In the genomic region with DNA sequence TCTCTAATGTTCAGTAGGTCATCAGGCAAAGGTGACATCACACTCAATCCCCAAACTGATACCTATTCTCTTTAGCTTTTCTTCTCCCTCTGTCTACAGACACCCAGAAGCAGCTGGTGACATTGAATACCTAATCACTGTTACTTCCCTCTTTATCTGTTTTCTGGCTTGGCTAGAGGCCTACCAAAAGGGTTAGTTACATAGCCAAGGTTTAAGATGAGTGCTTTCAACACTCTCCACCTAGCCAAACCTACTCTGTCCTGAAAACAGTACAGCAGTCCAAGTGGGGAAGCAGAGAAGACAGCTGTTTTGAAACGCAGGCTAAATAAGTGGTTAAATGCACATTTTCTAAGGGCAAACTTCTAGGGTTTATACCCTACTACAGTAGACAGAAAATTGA, we compare ENCODE assay signal across 3 cellular contexts.
TF ChIP-seq lines count a peak whose summit lies in the region.

No MANE protein-coding gene starts in this region.

TF ChIP-seq in GM12891, 5 proteins besides CTCF, POLR2A, EP300 and RAD21 (continued from another document):
- no peak for TF ChIP-seq SPI1 (IDR thresholded peaks at IDR 0.05; ENCODE audit: low read depth, low read length)
- TF ChIP-seq POU2F2 (IDR thresholded peaks at IDR 0.05; ENCODE audit: low read depth, low read length) = no peak
- TF ChIP-seq PAX5 (IDR thresholded peaks at IDR 0.05; ENCODE audit: insufficient read depth, low read length, severe bottlenecking) = no peak
- no peak for TF ChIP-seq TAF1 (IDR thresholded peaks at IDR 0.05; ENCODE audit: low read depth, low read length)

TF ChIP-seq in H1, 55 proteins besides CTCF, POLR2A, EP300 and RAD21 (continued from another document):
- TF ChIP-seq BCL11A (IDR thresholded peaks at IDR 0.05; ENCODE audit: low read depth in 2 of 2, low read length in 2 of 2) = no peak
- TF ChIP-seq SP1 (IDR thresholded peaks at IDR 0.05; ENCODE audit: low read depth, low read length) = no peak
- TF ChIP-seq, protein P1, sequence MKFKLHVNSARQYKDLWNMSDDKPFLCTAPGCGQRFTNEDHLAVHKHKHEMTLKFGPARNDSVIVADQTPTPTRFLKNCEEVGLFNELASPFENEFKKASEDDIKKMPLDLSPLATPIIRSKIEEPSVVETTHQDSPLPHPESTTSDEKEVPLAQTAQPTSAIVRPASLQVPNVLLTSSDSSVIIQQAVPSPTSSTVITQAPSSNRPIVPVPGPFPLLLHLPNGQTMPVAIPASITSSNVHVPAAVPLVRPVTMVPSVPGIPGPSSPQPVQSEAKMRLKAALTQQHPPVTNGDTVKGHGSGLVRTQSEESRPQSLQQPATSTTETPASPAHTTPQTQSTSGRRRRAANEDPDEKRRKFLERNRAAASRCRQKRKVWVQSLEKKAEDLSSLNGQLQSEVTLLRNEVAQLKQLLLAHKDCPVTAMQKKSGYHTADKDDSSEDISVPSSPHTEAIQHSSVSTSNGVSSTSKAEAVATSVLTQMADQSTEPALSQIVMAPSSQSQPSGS (IDR thresholded peaks at IDR 0.05; ENCODE audit: low read length) = no peak
- TF ChIP-seq BACH1 (IDR thresholded peaks at IDR 0.05; ENCODE audit: low read length) = no peak
- no peak for TF ChIP-seq PHF8 (conservative IDR thresholded peaks at IDR 0.05; ENCODE audit: low read depth, low read length)
- no peak for TF ChIP-seq ZNF274 (IDR thresholded peaks at IDR 0.05; ENCODE audit: borderline replicate concordance, extremely low read depth, low read length)
- TF ChIP-seq, protein P2, sequence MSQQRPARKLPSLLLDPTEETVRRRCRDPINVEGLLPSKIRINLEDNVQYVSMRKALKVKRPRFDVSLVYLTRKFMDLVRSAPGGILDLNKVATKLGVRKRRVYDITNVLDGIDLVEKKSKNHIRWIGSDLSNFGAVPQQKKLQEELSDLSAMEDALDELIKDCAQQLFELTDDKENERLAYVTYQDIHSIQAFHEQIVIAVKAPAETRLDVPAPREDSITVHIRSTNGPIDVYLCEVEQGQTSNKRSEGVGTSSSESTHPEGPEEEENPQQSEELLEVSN (IDR thresholded peaks at IDR 0.05) = no peak
- no peak for TF ChIP-seq SIN3A (conservative IDR thresholded peaks at IDR 0.05 in 1 of 2, IDR thresholded peaks at IDR 0.05 in 1 of 2; ENCODE audit: low read depth in 1 of 2, low read length in 2 of 2)

TF ChIP-seq in neural cell, 6 proteins besides CTCF, POLR2A, EP300 and RAD21:
- no peak for TF ChIP-seq SMC3 (conservative IDR thresholded peaks at IDR 0.05; ENCODE audit: poor library complexity)
